Comparison of ENCODE assay signal across 14 cellular contexts in genomic region chr6:40517654-40518053, GRCh38.
DNase-seq lines count a peak whose midpoint lies in the region; ATAC-seq and TF ChIP-seq lines count a peak whose summit lies in the region.
"Had no signal": no experiment of that assay in that cellular context is flagged by ENCODE, and none has a peak within 500 bp of the region (broad histone marks: within the 10 kb centered on the region; RNA-seq: fewer than 3 reads in every experiment).

No MANE protein-coding gene starts in this region.

- ATAC-seq in right lobe of liver (peak; percentile 39 to 91 (median 56)), Right ventricle myocardium inferior (no peak)
- ATAC-seq: A549 had no signal

- DNase-seq in NCI-H524 (lab: John Stamatoyannopoulos, UW) (peak; percentile 30 to 62), NCI-H524 treated with DMSO at 0.1 percent for 48 hours (lab: John Stamatoyannopoulos, UW) (no peak), WERI-Rb-1 (peak; percentile 23), right lobe of liver (no peak), mesenteric fat pad (ENCODE audit: low spot score) (no peak), Right ventricle myocardium inferior (ENCODE audit: missing footprints) (no peak)
- DNase-seq in T-helper 2 cell treated with Interferon-gamma antibody and Interleukin-4, amounts not matched to agents 5 μg/mL and 100 μg/mL, for 36 hours (ENCODE audit: low spot score) = no peak
- DNase-seq: AML-193; Caco-2; CD4-positive, alpha-beta T cell; HCEC 1CT had no signal

- no peaks in the 10 kb centered on the region for H3K9me3 Mint-ChIP-seq in T-helper 2 cell treated with Interferon-gamma antibody and Interleukin-4, amounts not matched to agents 5 μg/mL and 100 μg/mL, for 36 hours
- H3K9me3 Mint-ChIP-seq: CD4-positive, alpha-beta T cell had no signal

- 25% methylated on average over 4 of the region's 5 CpGs for WGBS in right lobe of liver (ENCODE audit: insufficient coverage, low coverage, low lambda C conversion rate, missing lambda C conversion rate)

- peaks cover 0 to 8% (median 0%) of the 10 kb centered on the region in 4 donors for H3K4me1 ChIP-seq in right lobe of liver
- H3K4me1 ChIP-seq: A549, Caco-2 had no signal

- H3K4me3 Mint-ChIP-seq in T-helper 2 cell treated with Interferon-gamma antibody and Interleukin-4, amounts not matched to agents 5 μg/mL and 100 μg/mL, for 36 hours = no peak overlapping the region
- H3K4me3 Mint-ChIP-seq: CD4-positive, alpha-beta T cell had no signal

- no peak for TF ChIP-seq POLR2A in right lobe of liver (IDR thresholded peaks at IDR 0.05)

- H3K27ac ChIP-seq in WERI-Rb-1 (no peak overlapping the region), right lobe of liver (no peak overlapping the region)
- H3K27ac ChIP-seq: 22Rv1, A549, C4-2B had no signal

- H3K36me3 Mint-ChIP-seq in T-helper 2 cell treated with Interferon-gamma antibody and Interleukin-4, amounts not matched to agents 5 μg/mL and 100 μg/mL, for 36 hours (ENCODE audit: low read depth) = no peaks in the 10 kb centered on the region

- peaks cover 7% of the 10 kb centered on the region for H3K4me1 Mint-ChIP-seq in T-helper 2 cell treated with Interferon-gamma antibody and Interleukin-4, amounts not matched to agents 5 μg/mL and 100 μg/mL, for 36 hours (ENCODE audit: low read depth)

- H3K27me3 Mint-ChIP-seq in T-helper 2 cell treated with Interferon-gamma antibody and Interleukin-4, amounts not matched to agents 5 μg/mL and 100 μg/mL, for 36 hours (ENCODE audit: low read depth) = peaks cover 15% of the 10 kb centered on the region
- H3K27me3 Mint-ChIP-seq: CD4-positive, alpha-beta T cell had no signal

- H3K4me3 ChIP-seq in WERI-Rb-1 (ENCODE audit: low read depth, low read length) = no peak overlapping the region
- H3K4me3 ChIP-seq in right lobe of liver = no peak overlapping the region
- H3K4me3 ChIP-seq: A549 had no signal

- TF ChIP-seq CTCF in WERI-Rb-1 (IDR thresholded peaks at IDR 0.05; ENCODE audit: low read depth, low read length) (no peak), right lobe of liver (IDR thresholded peaks at IDR 0.05) (no peak)

- intact Hi-C loops in right lobe of liver (cut with DNase I) (no loop called here), Right ventricle myocardium inferior (cut with DNase I) (no loop called here)

- no peak overlapping the region for H3K27ac Mint-ChIP-seq in T-helper 2 cell treated with Interferon-gamma antibody and Interleukin-4, amounts not matched to agents 5 μg/mL and 100 μg/mL, for 36 hours
- H3K27ac Mint-ChIP-seq: CD4-positive, alpha-beta T cell had no signal

- H3K27me3 ChIP-seq in WERI-Rb-1 (ENCODE audit: insufficient read depth, low read depth, severe bottlenecking) (no peaks in the 10 kb centered on the region), right lobe of liver (no peaks in the 10 kb centered on the region)

- H3K36me3 ChIP-seq in WERI-Rb-1 (no peaks in the 10 kb centered on the region), right lobe of liver (no peaks in the 10 kb centered on the region)

- H3K9me3 ChIP-seq in WERI-Rb-1 (ENCODE audit: severe bottlenecking) = peaks cover 2% of the 10 kb centered on the region
- no peaks in the 10 kb centered on the region for H3K9me3 ChIP-seq in right lobe of liver
- H3K9me3 ChIP-seq: A549, Caco-2 had no signal

Comparison
In these comparisons a context has a peak if more than half of its experiments do, and no peak if none do; other contexts are left out.
1. DNase-seq: peak in NCI-H524 (2 of 2) and WERI-Rb-1 (single experiment); none in NCI-H524 treated with DMSO at 0.1 percent for 48 hours (single experiment), right lobe of liver (0 of 3), mesenteric fat pad (single experiment), T-helper 2 cell treated with Interferon-gamma antibody and Interleukin-4, amounts not matched to agents 5 μg/mL and 100 μg/mL, for 36 hours (single experiment) and Right ventricle myocardium inferior (single experiment).